In the genomic region with DNA sequence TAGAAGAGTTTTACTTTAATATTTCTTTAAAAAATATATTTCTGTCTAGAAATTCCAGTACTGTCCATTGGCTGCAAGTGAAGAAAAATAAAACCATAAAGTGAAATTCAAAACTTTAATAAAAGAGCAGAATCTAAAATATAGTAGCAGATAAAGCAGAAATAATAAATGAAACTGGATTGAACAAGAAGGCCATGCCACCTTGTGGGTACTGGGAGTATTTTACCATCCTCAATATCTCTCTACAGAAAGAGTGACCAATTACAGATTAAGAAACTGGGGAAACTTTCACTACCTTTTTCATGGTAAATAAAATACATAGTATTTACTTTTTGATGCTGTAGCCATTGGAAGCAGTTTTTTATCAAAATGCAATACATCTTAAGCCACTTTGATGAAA, we compare ENCODE assay signal across 8 cellular contexts.
DNase-seq lines count a peak whose midpoint lies in the region; ATAC-seq, FAIRE-seq and TF ChIP-seq lines count a peak whose summit lies in the region.

No MANE protein-coding gene starts in this region.

- no peak overlapping the region for H3K4me2 ChIP-seq in smooth muscle cell

- H3K27ac ChIP-seq in AG04450 (ENCODE audit: low read depth, low read length) (no peak overlapping the region), smooth muscle cell (ENCODE audit: low read depth) (no peak overlapping the region)

- no peak overlapping the region for H3K9ac ChIP-seq in smooth muscle cell (ENCODE audit: low read depth)

- peak; percentile 91 for FAIRE-seq in endometrium (lab: Jason Lieb, UNC)

- H3K9me3 ChIP-seq in AG04450 (ENCODE audit: control insufficient read depth, insufficient read depth, low read length) = no peaks in the 10 kb centered on the region
- H3K9me3 ChIP-seq in smooth muscle cell (replicated peaks; ENCODE audit: low read depth) = no peaks in the 10 kb centered on the region

- H3K27me3 Mint-ChIP-seq in activated CD8-positive, alpha-beta memory T cell treated with anti-CD3 and anti-CD28 coated beads, Interleukin-2, amount 10 ng/mL, durations not matched to agents 7 days and 5 days = no peaks in the 10 kb centered on the region
- peaks cover 0 to 2% (median 0%) of the 10 kb centered on the region in 5 donors for H3K27me3 Mint-ChIP-seq in naive thymus-derived CD8-positive, alpha-beta T cell

- H4K20me1 ChIP-seq in smooth muscle cell (ENCODE audit: low read depth) = no peaks in the 10 kb centered on the region

- CTCF ChIA-PET in AG04450 (lab: Charles Lee) = interaction anchor here (1.0 kb wide), 1 partner anchor 1871 kb away, joined by 3 read pairs; no protein-coding TSS in a partner anchor
- CTCF ChIA-PET in activated CD8-positive, alpha-beta memory T cell treated with anti-CD3 and anti-CD28 coated beads, Interleukin-2, amount 10 ng/mL, durations not matched to agents 7 days and 5 days (lab: Charles Lee) = no interaction called here

- TF ChIP-seq CTCF in AG04450 (IDR thresholded peaks at IDR 0.05; ENCODE audit: low read depth, low read length) = peak; percentile 69
- peak; percentile 55 for TF ChIP-seq CTCF in smooth muscle cell (IDR thresholded peaks at IDR 0.05; ENCODE audit: borderline replicate concordance, insufficient read depth, poor library complexity, severe bottlenecking)

- no peak overlapping the region for H3K4me3 ChIP-seq in AG04450 (ENCODE audit: low read depth, low read length)
- no peak overlapping the region for H3K4me3 ChIP-seq in smooth muscle cell

- H3K36me3 ChIP-seq in smooth muscle cell (ENCODE audit: low read depth) = no peaks in the 10 kb centered on the region

- H3F3A ChIP-seq in smooth muscle cell (ENCODE audit: low read depth) = peaks cover 10% of the 10 kb centered on the region

- no peak overlapping the region for H3K4me3 Mint-ChIP-seq in activated CD8-positive, alpha-beta memory T cell treated with anti-CD3 and anti-CD28 coated beads, Interleukin-2, amount 10 ng/mL, durations not matched to agents 7 days and 5 days
- H3K4me3 Mint-ChIP-seq in naive thymus-derived CD8-positive, alpha-beta T cell = no peak overlapping the region

- peaks cover 30% of the 10 kb centered on the region for H3K4me1 Mint-ChIP-seq in activated CD8-positive, alpha-beta memory T cell treated with anti-CD3 and anti-CD28 coated beads, Interleukin-2, amount 10 ng/mL, durations not matched to agents 7 days and 5 days
- peaks cover 0 to 20% (median 0%) of the 10 kb centered on the region in 4 donors for H3K4me1 Mint-ChIP-seq in naive thymus-derived CD8-positive, alpha-beta T cell

- H2AFZ ChIP-seq in smooth muscle cell (ENCODE audit: low read depth) = no peak overlapping the region

- ATAC-seq in GM18868 (IDR thresholded peaks at IDR 0.05; ENCODE audit: unreplicated experiment) = peak; percentile 71
- no peak for ATAC-seq in activated CD8-positive, alpha-beta memory T cell treated with anti-CD3 and anti-CD28 coated beads, Interleukin-2, amount 10 ng/mL, durations not matched to agents 7 days and 5 days
- ATAC-seq in naive thymus-derived CD8-positive, alpha-beta T cell = no peak

- POLR2A ChIA-PET in AG04450 (lab: Yijun Ruan, JAX) = no interaction called here
- POLR2A ChIA-PET in naive thymus-derived CD8-positive, alpha-beta T cell (lab: Charles Lee) = no interaction called here

- peaks cover 17% of the 10 kb centered on the region for H3K4me1 ChIP-seq in smooth muscle cell (ENCODE audit: low read depth)

- no peaks in the 10 kb centered on the region for H3K27me3 ChIP-seq in AG04450 (ENCODE audit: control insufficient read depth, insufficient read depth, low read length)
- no peaks in the 10 kb centered on the region for H3K27me3 ChIP-seq in smooth muscle cell (ENCODE audit: low read depth)

- DNase-seq in AG04450 (ENCODE audit: low read depth, low spot score) = no peak
- peak; percentile 25 for DNase-seq in NCI-H446 treated with DMSO at 0.1 percent for 48 hours (lab: John Stamatoyannopoulos, UW)
- no peak for DNase-seq in smooth muscle cell (lab: John Stamatoyannopoulos, UW; ENCODE audit: unreplicated experiment)
- DNase-seq in activated CD8-positive, alpha-beta memory T cell treated with anti-CD3 and anti-CD28 coated beads, Interleukin-2, amount 10 ng/mL, durations not matched to agents 7 days and 5 days = no peak
- no peak for DNase-seq in activated effector memory CD4-positive, alpha-beta T cell treated with Interleukin-2 at 50 U/mL for 16 hours
- no peak for DNase-seq in naive thymus-derived CD8-positive, alpha-beta T cell

- no peak overlapping the region for H3K27ac Mint-ChIP-seq in activated CD8-positive, alpha-beta memory T cell treated with anti-CD3 and anti-CD28 coated beads, Interleukin-2, amount 10 ng/mL, durations not matched to agents 7 days and 5 days
- no peak overlapping the region for H3K27ac Mint-ChIP-seq in naive thymus-derived CD8-positive, alpha-beta T cell

- H3K36me3 Mint-ChIP-seq in activated CD8-positive, alpha-beta memory T cell treated with anti-CD3 and anti-CD28 coated beads, Interleukin-2, amount 10 ng/mL, durations not matched to agents 7 days and 5 days = peaks cover 9% of the 10 kb centered on the region
- H3K36me3 Mint-ChIP-seq in naive thymus-derived CD8-positive, alpha-beta T cell = no peaks in the 10 kb centered on the region

- peaks cover 4% of the 10 kb centered on the region for H3K9me3 Mint-ChIP-seq in activated CD8-positive, alpha-beta memory T cell treated with anti-CD3 and anti-CD28 coated beads, Interleukin-2, amount 10 ng/mL, durations not matched to agents 7 days and 5 days (ENCODE audit: low read depth)
- H3K9me3 Mint-ChIP-seq in naive thymus-derived CD8-positive, alpha-beta T cell = no peaks in the 10 kb centered on the region

- H3K79me2 ChIP-seq in smooth muscle cell (ENCODE audit: low read depth) = no peaks in the 10 kb centered on the region
